8 cellular contexts compared by ENCODE assay signal in the genomic region with DNA sequence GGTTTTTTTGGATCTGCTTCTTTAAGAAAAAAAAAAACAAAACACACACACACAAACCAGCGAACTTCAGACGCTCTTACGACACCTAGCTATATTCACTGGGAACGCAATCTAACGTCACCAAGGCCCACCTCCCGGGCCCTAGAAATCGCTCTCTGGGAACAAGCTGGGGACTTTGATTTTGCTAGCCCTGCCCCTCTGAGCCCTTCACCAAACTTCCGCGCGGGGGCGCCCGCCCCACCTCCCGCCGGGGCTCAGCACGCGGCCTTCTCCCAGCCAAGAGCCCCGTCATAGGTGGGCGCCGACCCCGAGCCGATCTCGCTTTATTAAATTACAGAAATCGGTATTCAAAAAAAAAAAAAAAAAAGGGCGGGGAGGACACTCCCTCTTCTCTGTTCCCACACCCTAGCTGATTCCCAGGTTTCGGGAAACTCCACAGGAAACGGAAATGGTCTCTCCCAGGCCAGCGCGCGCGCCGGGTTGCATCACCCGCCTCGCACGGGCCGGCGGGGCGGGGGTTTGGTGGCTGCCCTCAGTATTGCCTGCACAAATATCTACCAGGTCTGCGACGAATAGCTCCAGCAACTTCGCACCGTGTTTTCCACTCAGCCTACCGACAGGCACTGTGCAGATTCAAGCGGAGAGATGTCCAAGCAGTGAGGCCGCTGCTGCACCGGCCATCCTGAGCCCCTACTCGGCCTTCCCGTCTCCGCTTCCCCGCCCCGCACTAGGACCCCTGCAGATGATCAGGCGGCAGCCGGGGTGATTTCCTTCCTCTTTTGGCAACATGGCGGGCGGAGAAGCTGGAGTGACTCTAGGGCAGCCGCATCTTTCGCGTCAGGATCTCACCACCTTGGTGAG. TPM values are rescaled to one million over a fixed set of nuclear protein-coding genes. Genes with fewer than 3 reads are reported as not detected.
DNase-seq lines count a peak whose midpoint lies in the region; ATAC-seq and TF ChIP-seq lines count a peak whose summit lies in the region.

A gene (plus strand): TSS at position 775 of the 861 bp plus-strand sequence. CDS start 13 bp downstream, at position 788.

- TF ChIP-seq CTCF in GM12865 (IDR thresholded peaks at IDR 0.05; ENCODE audit: insufficient read depth, low read depth, low read length, missing control alignments) (peak; percentile 39), omental fat pad (IDR thresholded peaks at IDR 0.05) (no peak), thoracic aorta (IDR thresholded peaks at IDR 0.05) (peak; percentile 26)

- no peak within 1 kb of the TSS for H3K4me3 ChIP-seq in GM12865 (ENCODE audit: low read depth, low read length)
- H3K4me3 ChIP-seq in thoracic aorta: peak within 1 kb of the TSS; percentile 77

- H3K9me3 ChIP-seq in thoracic aorta: no peaks in the 10 kb centered on the region

- peak; percentile 96 for DNase-seq in GM12865 (ENCODE audit: low read depth)
- DNase-seq in NCI-H1105 (lab: John Stamatoyannopoulos, UW): peak; percentile 82
- DNase-seq in SKM-1 (lab: John Stamatoyannopoulos, UW; ENCODE audit: unreplicated experiment): peak; percentile 61
- peak; percentile 79 to 84 for DNase-seq in activated naive CD4-positive, alpha-beta T cell treated with anti-CD3 and anti-CD28 coated beads, Interleukin-2, amount 50 U/mL, for 72 hours (ENCODE audit: low spot score in 2 of 2)
- peak; percentile 87 for DNase-seq in glomerular endothelial cell (ENCODE audit: extremely low read depth, low read depth, low spot score)
- peak; percentile 64 for DNase-seq in omental fat pad (ENCODE audit: low spot score)
- peak; percentile 47 for DNase-seq in thoracic aorta (ENCODE audit: low spot score)

- H3K27me3 ChIP-seq in thoracic aorta (replicated peaks; ENCODE audit: insufficient read depth): no peaks in the 10 kb centered on the region

- ATAC-seq in HG02623 (IDR thresholded peaks at IDR 0.05; ENCODE audit: unreplicated experiment) (peak; percentile 80), omental fat pad (ENCODE audit: low FRiP score) (peak; percentile 98), thoracic aorta (ENCODE audit: insufficient number of reproducible peaks, low FRiP score, low read depth) (peak; percentile 99)
- peak; percentile 85 to 88 for ATAC-seq in activated naive CD4-positive, alpha-beta T cell treated with anti-CD3 and anti-CD28 coated beads, Interleukin-2, amount 50 U/mL, for 72 hours

- no peaks in the 10 kb centered on the region for H3K4me1 ChIP-seq in thoracic aorta (ENCODE audit: control insufficient read depth in 1 of 2, low read depth in 2 of 2)

- H3K36me3 ChIP-seq in thoracic aorta: no peaks in the 10 kb centered on the region

- H3K27ac ChIP-seq in thoracic aorta: peak within 1 kb of the TSS; percentile 78 to 92

- H3K36me3 Mint-ChIP-seq in activated naive CD4-positive, alpha-beta T cell treated with anti-CD3 and anti-CD28 coated beads, Interleukin-2, amount 50 U/mL, for 72 hours: no peaks in the 10 kb centered on the region

- no peak within 1 kb of the TSS for H3K27ac Mint-ChIP-seq in activated naive CD4-positive, alpha-beta T cell treated with anti-CD3 and anti-CD28 coated beads, Interleukin-2, amount 50 U/mL, for 72 hours

- no peaks in the 10 kb centered on the region for H3K9me3 Mint-ChIP-seq in activated naive CD4-positive, alpha-beta T cell treated with anti-CD3 and anti-CD28 coated beads, Interleukin-2, amount 50 U/mL, for 72 hours

RNA-seq across cellular contexts. Expression of the gene that starts here (rescaled TPM):
- total RNA-seq in activated naive CD4-positive, alpha-beta T cell treated with anti-CD3 and anti-CD28 coated beads, Interleukin-2, amount 50 U/mL, for 72 hours: 100 to 1,000 TPM; 232 to 306 TPM
- total RNA-seq in glomerular endothelial cell (126 and 165 TPM in 2 replicates), omental fat pad (100 to 1,000 TPM in 2 of 4 donors, 10 to 100 TPM in 2; 75.2 to 154 (median 108) TPM), thoracic aorta (100 to 1,000 TPM in 1 of 2 donors, 10 to 100 TPM in 1; 71.5 to 100 TPM)

Comparison
In these comparisons a context has a peak if more than half of its experiments do, and no peak if none do; other contexts are left out.
1. CTCF ChIP-seq: peak in GM12865 (single experiment) and thoracic aorta (single experiment); none in omental fat pad (0 of 3).
2. Peak in every context shown above with its lines, with median percentiles within 50 percentile points of each other: DNase-seq and ATAC-seq.